Comparison of ENCODE assay signal across 18 cellular contexts in genomic region chr11:118015385-118015841, GRCh38. TPM values are rescaled to one million over a fixed set of nuclear protein-coding genes. Genes with fewer than 3 reads are reported as not detected.
DNase-seq lines count a peak whose midpoint lies in the region; ATAC-seq and TF ChIP-seq lines count a peak whose summit lies in the region.
"Had no signal": no experiment of that assay in that cellular context is flagged by ENCODE, and none has a peak within 500 bp of the region (broad histone marks: within the 10 kb centered on the region; RNA-seq: fewer than 3 reads in every experiment).

No MANE protein-coding gene starts in this region.

- no peak overlapping the region for H3K9ac ChIP-seq in BLaER1 treated with 17β-estradiol and CSF1 and Interleukin-3, amounts not matched to agents 10 nM and 100 nM

- no peak overlapping the region for H3K4me3 ChIP-seq in BLaER1 treated with 17β-estradiol and CSF1 and Interleukin-3, amounts not matched to agents 10 nM and 100 nM
- no peak overlapping the region for H3K4me3 ChIP-seq in Jurkat, Clone E6-1 (ENCODE audit: low read length)
- H3K4me3 ChIP-seq: HAP-1, tibial nerve had no signal

- H3K9me3 ChIP-seq in BLaER1 treated with 17β-estradiol and CSF1 and Interleukin-3, amounts not matched to agents 10 nM and 100 nM (replicated peaks in 1 of 11): peaks cover 22 to 37% (median 30%) of the 10 kb centered on the region in 11 experiments
- H3K9me3 ChIP-seq: HAP-1 had no signal

- ATAC-seq in SK-N-SH treated with all-trans-retinoic acid at 6 μM for 48 hours: no peak
- ATAC-seq: right cardiac atrium had no signal

- H3K36me3 ChIP-seq in BLaER1 treated with 17β-estradiol and CSF1 and Interleukin-3, amounts not matched to agents 10 nM and 100 nM: peaks cover 0 to 5% (median 0%) of the 10 kb centered on the region in 11 experiments; a peak in 1 of 22 replicates
- H3K36me3 ChIP-seq: HAP-1, tibial nerve had no signal

- DNase-seq in Jurkat, Clone E6-1 (ENCODE audit: low read depth, low spot score): peak; percentile 29
- peak; percentile 73 for DNase-seq in activated CD8-positive, alpha-beta memory T cell treated with anti-CD3 and anti-CD28 coated beads for 24 hours
- DNase-seq in islet precursor cell: peak; percentile 21
- no peak for DNase-seq in glomerular visceral epithelial cell (ENCODE audit: extremely low spot score)
- no peak for DNase-seq in AG20443 (ENCODE audit: low spot score)
- DNase-seq in inferior parietal cortex (ENCODE audit: extremely low spot score): no peak
- DNase-seq: activated CD4-positive, alpha-beta T cell treated with anti-CD3 and anti-CD28 coated beads, Interleukin-2, amount 50 U/mL, for 1 hour; activated naive CD4-positive, alpha-beta T cell treated with Interleukin-2 at 50 U/mL for 16 hours; DMS153; mesendoderm; NCI-H1694 treated with DMSO at 0.1 percent for 48 hours; NCI-H446 treated with DMSO at 0.1 percent for 48 hours; right cardiac atrium; stimulated activated CD4-positive, alpha-beta T cell treated with anti-CD3 and anti-CD28 coated beads, Interleukin-1b, Interleukin-23, amount 100 ng/mL, for 48 hours had no signal

- no peaks in the 10 kb centered on the region for H3K27me3 ChIP-seq in BLaER1 treated with 17β-estradiol and CSF1 and Interleukin-3, amounts not matched to agents 10 nM and 100 nM
- H3K27me3 ChIP-seq: tibial nerve had no signal

- peaks cover 39 to 63% (median 50%) of the 10 kb centered on the region in 10 experiments for H3K4me1 ChIP-seq in BLaER1 treated with 17β-estradiol and CSF1 and Interleukin-3, amounts not matched to agents 10 nM and 100 nM
- H3K4me1 ChIP-seq: HAP-1 had no signal

- peak overlapping the region; percentile 53 to 100 (median 71) for H3K4me2 ChIP-seq in BLaER1 treated with 17β-estradiol and CSF1 and Interleukin-3, amounts not matched to agents 10 nM and 100 nM

- no peaks in the 10 kb centered on the region for H4K20me1 ChIP-seq in BLaER1 treated with 17β-estradiol and CSF1 and Interleukin-3, amounts not matched to agents 10 nM and 100 nM

- no peak overlapping the region for H3K27ac ChIP-seq in BLaER1 treated with 17β-estradiol and CSF1 and Interleukin-3, amounts not matched to agents 10 nM and 100 nM
- H3K27ac ChIP-seq: tibial nerve had no signal

TF ChIP-seq in SK-N-SH treated with all-trans-retinoic acid at 6 μM for 48 hours, 23 proteins besides CTCF, POLR2A, EP300 and RAD21:
- no peak for TF ChIP-seq TOX (CRISPR knock-in tag; IDR thresholded peaks at IDR 0.05; ENCODE audit: borderline replicate concordance)
- no peak for TF ChIP-seq TSHZ2 (CRISPR knock-in tag; IDR thresholded peaks at IDR 0.05)
- TF ChIP-seq CSRNP3 (CRISPR knock-in tag; IDR thresholded peaks at IDR 0.05): no peak
- TF ChIP-seq PPARA (CRISPR knock-in tag; IDR thresholded peaks at IDR 0.05; ENCODE audit: borderline replicate concordance): no peak
- TF ChIP-seq PATZ1 (CRISPR knock-in tag; IDR thresholded peaks at IDR 0.05; ENCODE audit: borderline replicate concordance): no peak
- no peak for TF ChIP-seq ARNTL (CRISPR knock-in tag; IDR thresholded peaks at IDR 0.05; ENCODE audit: borderline replicate concordance, low read depth)
- TF ChIP-seq ZNF8 (CRISPR knock-in tag; IDR thresholded peaks at IDR 0.05): no peak
- TF ChIP-seq CSDC2 (CRISPR knock-in tag; IDR thresholded peaks at IDR 0.05): no peak

RNA-seq across cellular contexts. Expression of gene IL10RA, which starts 29.2 kb away (rescaled TPM):
- polyA plus RNA-seq in Jurkat, Clone E6-1 (2012; ENCODE audit: insufficient read depth, insufficient read length): 0.88 TPM

Comparison
In these comparisons a context has a peak if more than half of its experiments do, and no peak if none do; other contexts are left out.
1. DNase-seq: peak in Jurkat, Clone E6-1 (single experiment), activated CD8-positive, alpha-beta memory T cell treated with anti-CD3 and anti-CD28 coated beads for 24 hours (single experiment) and islet precursor cell (single experiment); none in glomerular visceral epithelial cell (single experiment), AG20443 (single experiment) and inferior parietal cortex (single experiment).